32 cellular contexts compared by ENCODE assay signal in genomic region chr12:104316936-104317335, GRCh38.
"Had no signal": no experiment of that assay in that cellular context is flagged by ENCODE, and none has a peak within 500 bp of the region (broad histone marks: within the 10 kb centered on the region; RNA-seq: fewer than 3 reads in every experiment).

No MANE protein-coding gene starts in this region.

- H3K4me3 Mint-ChIP-seq: activated CD4-positive, alpha-beta memory T cell treated with anti-CD3 and anti-CD28 coated beads, Interleukin-2, amount 10 ng/mL, durations not matched to agents 7 days and 5 days; activated CD8-positive, alpha-beta memory T cell treated with anti-CD3 and anti-CD28 coated beads, Interleukin-2, amount 10 ng/mL, durations not matched to agents 7 days and 5 days; activated naive CD4-positive, alpha-beta T cell treated with anti-CD3 and anti-CD28 coated beads, Interleukin-2, amount 50 U/mL, for 24 hours; activated naive CD8-positive, alpha-beta T cell treated with anti-CD3 and anti-CD28 coated beads, Interleukin-2, amount 10 ng/mL, durations not matched to agents 7 days and 5 days had no signal

- H3K27ac ChIP-seq: adrenal gland, body of pancreas, breast epithelium, WERI-Rb-1 had no signal

- H3K9me3 Mint-ChIP-seq: activated CD4-positive, alpha-beta memory T cell treated with anti-CD3 and anti-CD28 coated beads, Interleukin-2, amount 10 ng/mL, durations not matched to agents 7 days and 5 days; activated naive CD4-positive, alpha-beta T cell treated with anti-CD3 and anti-CD28 coated beads, Interleukin-2, amount 50 U/mL, for 24 hours; activated naive CD8-positive, alpha-beta T cell treated with anti-CD3 and anti-CD28 coated beads, Interleukin-2, amount 10 ng/mL, durations not matched to agents 7 days and 5 days had no signal

- ATAC-seq: activated CD8-positive, alpha-beta memory T cell treated with anti-CD3 and anti-CD28 coated beads, Interleukin-2, amount 10 ng/mL, durations not matched to agents 7 days and 5 days; body of pancreas; PC-3 had no signal

- H3K27me3 ChIP-seq: adrenal gland, body of pancreas, breast epithelium, MG63 had no signal

- DNase-seq: activated CD4-positive, alpha-beta memory T cell treated with anti-CD3 and anti-CD28 coated beads, Interleukin-2, amount 10 ng/mL, durations not matched to agents 7 days and 5 days; activated CD4-positive, alpha-beta T cell treated with anti-CD3 and anti-CD28 coated beads for 1 hour; activated CD4-positive, alpha-beta T cell treated with anti-CD3 and anti-CD28 coated beads for 48 hours; activated CD4-positive, CD25-positive, alpha-beta regulatory T cell; activated CD8-positive, alpha-beta memory T cell treated with anti-CD3 and anti-CD28 coated beads for 24 hours; activated CD8-positive, alpha-beta memory T cell treated with anti-CD3 and anti-CD28 coated beads, Interleukin-2, amount 10 ng/mL, durations not matched to agents 7 days and 5 days; activated CD8-positive, alpha-beta memory T cell treated with anti-CD3 and anti-CD28 coated beads, Interleukin-2, amount 50 U/mL, for 48 hours; activated effector memory CD4-positive, alpha-beta T cell treated with Interleukin-2 at 50 U/mL for 16 hours; activated naive CD8-positive, alpha-beta T cell treated with anti-CD3 and anti-CD28 coated beads, Interleukin-2, amount 10 ng/mL, durations not matched to agents 7 days and 5 days; activated T-cell treated with anti-CD3 and anti-CD28 coated beads, Interleukin-2, amount 50 U/mL, for 48 hours; adrenal gland; body of pancreas; Kasumi-1; KG1; MG63; NCI-H1048; NCI-H1105 treated with DMSO at 0.1 percent for 48 hours; NCI-H1436; NCI-H1694; NCI-H1930; NCI-H2081 treated with DMSO at 0.1 percent for 48 hours; NCI-H510A; NCI-H526; NCI-H748 treated with DMSO at 0.1 percent for 48 hours; NK-92 treated with Interleukin-12 subunit alpha and Interleukin-12 subunit beta, amount 100 ng/mL, for 24 hours; PC-3; Right ventricle myocardium superior; T1000; WERI-Rb-1 had no signal

- H3K9me3 ChIP-seq: adrenal gland, body of pancreas, breast epithelium, MG63 had no signal

- H3K4me1 ChIP-seq: adrenal gland, body of pancreas, breast epithelium had no signal

- H3K27me3 Mint-ChIP-seq: activated CD4-positive, alpha-beta memory T cell treated with anti-CD3 and anti-CD28 coated beads, Interleukin-2, amount 10 ng/mL, durations not matched to agents 7 days and 5 days; activated CD8-positive, alpha-beta memory T cell treated with anti-CD3 and anti-CD28 coated beads, Interleukin-2, amount 10 ng/mL, durations not matched to agents 7 days and 5 days; activated naive CD4-positive, alpha-beta T cell treated with anti-CD3 and anti-CD28 coated beads, Interleukin-2, amount 50 U/mL, for 24 hours; activated naive CD8-positive, alpha-beta T cell treated with anti-CD3 and anti-CD28 coated beads, Interleukin-2, amount 10 ng/mL, durations not matched to agents 7 days and 5 days had no signal

- FAIRE-seq: astrocyte had no signal

- H3K27ac Mint-ChIP-seq: activated CD4-positive, alpha-beta memory T cell treated with anti-CD3 and anti-CD28 coated beads, Interleukin-2, amount 10 ng/mL, durations not matched to agents 7 days and 5 days; activated CD8-positive, alpha-beta memory T cell treated with anti-CD3 and anti-CD28 coated beads, Interleukin-2, amount 10 ng/mL, durations not matched to agents 7 days and 5 days; activated naive CD4-positive, alpha-beta T cell treated with anti-CD3 and anti-CD28 coated beads, Interleukin-2, amount 50 U/mL, for 24 hours; activated naive CD8-positive, alpha-beta T cell treated with anti-CD3 and anti-CD28 coated beads, Interleukin-2, amount 10 ng/mL, durations not matched to agents 7 days and 5 days had no signal

- H3K4me3 ChIP-seq: adrenal gland, body of pancreas, breast epithelium, MG63 had no signal
